ENCODE assay signal across 1 cellular context in the genomic region with DNA sequence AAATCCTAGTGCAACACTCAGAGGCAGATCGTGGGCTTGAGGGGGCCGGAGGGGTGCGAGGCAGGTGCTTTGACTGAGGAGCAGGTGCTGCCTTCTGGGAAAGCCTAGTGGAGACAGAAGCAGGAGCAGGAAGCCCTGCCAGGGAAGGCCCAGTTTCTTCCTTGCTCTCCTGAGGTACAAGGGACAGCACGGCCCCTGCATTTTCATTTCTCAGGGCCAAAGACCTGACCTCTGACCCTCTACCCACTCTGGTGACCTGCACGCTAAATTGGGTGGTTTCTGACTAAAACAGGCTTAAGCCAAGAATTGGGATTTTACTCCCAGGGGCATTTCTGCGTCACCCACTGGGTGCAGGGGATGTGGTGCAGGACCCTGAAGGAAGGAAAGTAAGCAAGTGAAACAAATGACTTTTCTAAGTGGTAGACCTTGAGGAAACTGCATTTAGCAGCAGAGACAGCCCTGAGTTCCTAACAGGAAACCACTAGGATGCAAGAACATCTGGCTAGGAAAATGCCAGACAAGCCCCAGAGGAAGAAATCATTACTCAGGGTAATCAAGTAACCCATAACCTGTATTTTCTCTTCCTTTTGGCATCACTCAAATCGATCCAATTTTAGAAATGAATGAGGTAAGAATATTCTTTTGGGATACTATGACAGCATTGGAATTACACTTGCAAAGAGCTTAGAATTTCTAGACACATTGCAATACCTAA.
TF ChIP-seq lines count a peak whose summit lies in the region.

No MANE protein-coding gene starts in this region.

TF ChIP-seq in K562, 482 proteins besides CTCF, POLR2A, EP300 and RAD21 (continued from another document):
- TF ChIP-seq PKNOX1 (IDR thresholded peaks at IDR 0.05) (no peak), NRF1 (conservative IDR thresholded peaks at IDR 0.05 in 1 of 2, IDR thresholded peaks at IDR 0.05 in 1 of 2) (no peak), SIRT6 (IDR thresholded peaks at IDR 0.05; ENCODE audit: low read depth, low read length) (no peak), WHSC1 (IDR thresholded peaks at IDR 0.05; ENCODE audit: low read length) (no peak), ZFX (CRISPR knock-in tag; IDR thresholded peaks at IDR 0.05) (peak; percentile 58; the same call in 1 of the 2 replicates), NR2C1 (IDR thresholded peaks at IDR 0.05) (peak; percentile 83), NR2C1 (tag; IDR thresholded peaks at IDR 0.05) (peak; percentile 82), NR0B1 (IDR thresholded peaks at IDR 0.05; ENCODE audit: partially characterized antibody) (no peak), ZBTB7A (IDR thresholded peaks at IDR 0.05; ENCODE audit: borderline replicate concordance, control insufficient read depth, low read depth, low read length) (peak; percentile 31; the same call in 1 of the 2 replicates), MTA3 (IDR thresholded peaks at IDR 0.05; ENCODE audit: borderline replicate concordance) (no peak), SMAD4 (CRISPR knock-in tag; conservative IDR thresholded peaks at IDR 0.05) (0 out of 2 replicates have a peak, but pooled peaks have one; percentile 15), ARNT (IDR thresholded peaks at IDR 0.05) (no peak)
- TF ChIP-seq, protein P1, sequence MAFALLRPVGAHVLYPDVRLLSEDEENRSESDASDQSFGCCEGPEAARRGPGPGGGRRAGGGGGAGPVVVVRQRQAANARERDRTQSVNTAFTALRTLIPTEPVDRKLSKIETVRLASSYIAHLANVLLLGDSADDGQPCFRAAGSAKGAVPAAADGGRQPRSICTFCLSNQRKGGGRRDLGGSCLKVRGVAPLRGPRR (CRISPR knock-in tag; IDR thresholded peaks at IDR 0.05) = no peak
